In the genomic region with DNA sequence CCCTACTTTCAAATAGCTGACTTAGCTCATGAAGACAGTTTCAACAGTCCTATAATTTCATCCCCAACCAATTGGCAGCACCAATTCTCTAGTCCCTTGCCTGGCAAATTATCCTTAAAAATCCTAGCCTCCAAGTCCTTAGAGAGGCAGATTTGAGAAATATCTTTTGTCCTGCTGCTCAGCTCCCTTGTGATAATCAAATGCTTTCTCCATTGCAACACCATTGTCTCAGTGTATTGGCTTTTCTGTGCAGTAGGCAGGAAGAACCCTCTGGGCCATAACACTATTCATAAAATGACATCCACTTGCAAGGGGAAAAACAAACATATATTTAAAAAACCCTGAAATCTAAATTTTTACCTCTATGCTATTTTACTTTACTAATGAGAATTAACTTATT, we compare ENCODE assay signal across 28 cellular contexts.
"Had no signal": no experiment of that assay in that cellular context is flagged by ENCODE, and none has a peak within 500 bp of the region (broad histone marks: within the 10 kb centered on the region; RNA-seq: fewer than 3 reads in every experiment).

No MANE protein-coding gene starts in this region.

- H3K9me3 ChIP-seq: gastrocnemius medialis, neutrophil, pancreas, uterus had no signal

- H3K4me3 ChIP-seq: dorsolateral prefrontal cortex, gastrocnemius medialis, lung, pancreas, smooth muscle cell, suprapubic skin, transverse colon, upper lobe of right lung, uterus had no signal

- H3K4me2 ChIP-seq: smooth muscle cell had no signal

- H3K27ac Mint-ChIP-seq: memory B cell; naive B cell; natural killer cell treated with Interleukin-12 subunit alpha and Interleukin-12 subunit beta and Interleukin-15 and Interleukin-18, amount 100 ng/mL, for 72 hours; stimulated activated naive CD8-positive, alpha-beta T cell treated with anti-CD3 and anti-CD28 coated beads, Interleukin-15, amount 100 ng/mL, for 72 hours had no signal

- FAIRE-seq: keratinocyte, pancreas had no signal

- H3K4me3 Mint-ChIP-seq: memory B cell; naive B cell; natural killer cell treated with Interleukin-12 subunit alpha and Interleukin-12 subunit beta and Interleukin-15 and Interleukin-18, amount 100 ng/mL, for 72 hours; neural crest cell; stimulated activated naive CD8-positive, alpha-beta T cell treated with anti-CD3 and anti-CD28 coated beads, Interleukin-15, amount 100 ng/mL, for 72 hours had no signal

- H3K27me3 ChIP-seq: dorsolateral prefrontal cortex, gastrocnemius medialis, neutrophil, pancreas, suprapubic skin, transverse colon, upper lobe of right lung, uterus had no signal

- ATAC-seq: esophagus mucosa; gastrocnemius medialis; natural killer cell treated with Interleukin-12 subunit alpha and Interleukin-12 subunit beta and Interleukin-15 and Interleukin-18, amount 100 ng/mL, for 72 hours; pancreas; sciatic nerve; stimulated activated naive CD8-positive, alpha-beta T cell treated with anti-CD3 and anti-CD28 coated beads, Interleukin-15, amount 100 ng/mL, for 72 hours; upper lobe of right lung had no signal

- H3K4me1 ChIP-seq: gastrocnemius medialis, pancreas, upper lobe of right lung, uterus had no signal

- H3K36me3 Mint-ChIP-seq: memory B cell; natural killer cell treated with Interleukin-12 subunit alpha and Interleukin-12 subunit beta and Interleukin-15 and Interleukin-18, amount 100 ng/mL, for 72 hours had no signal

- H3K27me3 Mint-ChIP-seq: memory B cell; natural killer cell treated with Interleukin-12 subunit alpha and Interleukin-12 subunit beta and Interleukin-15 and Interleukin-18, amount 100 ng/mL, for 72 hours; stimulated activated naive CD8-positive, alpha-beta T cell treated with anti-CD3 and anti-CD28 coated beads, Interleukin-15, amount 100 ng/mL, for 72 hours had no signal

- H3K27ac ChIP-seq: dorsolateral prefrontal cortex, epithelial cell of prostate, gastrocnemius medialis, neutrophil, pancreas, suprapubic skin, transverse colon, upper lobe of right lung, uterus had no signal

- H3K4me1 Mint-ChIP-seq: memory B cell; naive B cell; neural crest cell; stimulated activated naive CD8-positive, alpha-beta T cell treated with anti-CD3 and anti-CD28 coated beads, Interleukin-15, amount 100 ng/mL, for 72 hours had no signal

- DNase-seq: dorsolateral prefrontal cortex; effector CD4-positive, alpha-beta T cell; foreskin fibroblast; gastrocnemius medialis; head of caudate nucleus; naive B cell; pancreas; retina; stimulated activated CD4-positive, alpha-beta T cell treated with anti-CD3 and anti-CD28 coated beads, Interleukin-12 subunit alpha, Interleukin-12 subunit beta, amount 100 ng/mL, for 4 hours; stimulated activated CD4-positive, alpha-beta T cell treated with anti-CD3 and anti-CD28 coated beads, Interleukin-1b, Interleukin-23, amount 100 ng/mL, for 48 hours; stimulated activated CD4-positive, alpha-beta T cell treated with anti-CD3 and anti-CD28 coated beads, Interleukin-4, amount 100 ng/mL, for 1 hour; stimulated activated CD8-positive, alpha-beta memory T cell treated with anti-CD3 and anti-CD28 coated beads, Interleukin-4, amount 100 ng/mL, for 48 hours; stimulated activated naive CD4-positive, alpha-beta T cell; stimulated activated naive CD8-positive, alpha-beta T cell treated with anti-CD3 and anti-CD28 coated beads, Interleukin-15, amount 100 ng/mL, for 72 hours; transverse colon; upper lobe of right lung; uterus had no signal

- H3K36me3 ChIP-seq: gastrocnemius medialis, neutrophil, pancreas, suprapubic skin, transverse colon, upper lobe of right lung, uterus had no signal
